ENCODE assay signal across 17 cellular contexts in genomic region chr1:39529901-39530535, GRCh38. TPM values are rescaled to one million over a fixed set of nuclear protein-coding genes. Genes with fewer than 3 reads are reported as not detected.
DNase-seq lines count a peak whose midpoint lies in the region; ATAC-seq and TF ChIP-seq lines count a peak whose summit lies in the region.
"Had no signal": no experiment of that assay in that cellular context is flagged by ENCODE, and none has a peak within 500 bp of the region (broad histone marks: within the 10 kb centered on the region; RNA-seq: fewer than 3 reads in every experiment).

No MANE protein-coding gene starts in this region.

- no peaks in the 10 kb centered on the region for H3K9me3 Mint-ChIP-seq in activated naive CD8-positive, alpha-beta T cell treated with anti-CD3 and anti-CD28 coated beads, Interleukin-2, amount 10 ng/mL, durations not matched to agents 7 days and 5 days
- H3K9me3 Mint-ChIP-seq in activated naive CD8-positive, alpha-beta T cell treated with anti-CD3 and anti-CD28 coated beads, Interleukin-2, amount 50 U/mL, for 24 hours, result no peaks in the 10 kb centered on the region
- H3K9me3 Mint-ChIP-seq: CD4-positive, alpha-beta memory T cell had no signal

- 89% methylated on average over 7 of the region's 10 CpGs; no CpG with 5 or more reads in 1 of the 2 donors for WGBS in esophagus squamous epithelium, 2 donors

- no peaks in the 10 kb centered on the region for H3K27me3 Mint-ChIP-seq in activated naive CD8-positive, alpha-beta T cell treated with anti-CD3 and anti-CD28 coated beads, Interleukin-2, amount 10 ng/mL, durations not matched to agents 7 days and 5 days
- no peaks in the 10 kb centered on the region for H3K27me3 Mint-ChIP-seq in activated naive CD8-positive, alpha-beta T cell treated with anti-CD3 and anti-CD28 coated beads, Interleukin-2, amount 50 U/mL, for 24 hours
- H3K27me3 Mint-ChIP-seq: CD4-positive, alpha-beta memory T cell had no signal

- H3K4me3 ChIP-seq in esophagus squamous epithelium, result no peak overlapping the region
- H3K4me3 ChIP-seq: MG63 had no signal

- intact Hi-C loops in esophagus squamous epithelium (cut with DNase I), result no loop called here

- H3K4me1 Mint-ChIP-seq in activated naive CD8-positive, alpha-beta T cell treated with anti-CD3 and anti-CD28 coated beads, Interleukin-2, amount 10 ng/mL, durations not matched to agents 7 days and 5 days, result peaks cover 10% of the 10 kb centered on the region
- H3K4me1 Mint-ChIP-seq in activated naive CD8-positive, alpha-beta T cell treated with anti-CD3 and anti-CD28 coated beads, Interleukin-2, amount 50 U/mL, for 24 hours, result peaks cover 7% of the 10 kb centered on the region

- no peaks in the 10 kb centered on the region for H3K4me1 ChIP-seq in esophagus squamous epithelium

- POLR2A ChIA-PET in activated naive CD8-positive, alpha-beta T cell treated with anti-CD3 and anti-CD28 coated beads, Interleukin-2, amount 10 ng/mL, durations not matched to agents 7 days and 5 days (lab: Charles Lee), result no interaction called here

- H3K9me3 ChIP-seq in esophagus squamous epithelium, result no peaks in the 10 kb centered on the region
- H3K9me3 ChIP-seq: MG63 had no signal

- H3K27me3 ChIP-seq in esophagus squamous epithelium, result no peaks in the 10 kb centered on the region
- H3K27me3 ChIP-seq: MG63 had no signal

- no peak overlapping the region for H3K27ac Mint-ChIP-seq in activated naive CD8-positive, alpha-beta T cell treated with anti-CD3 and anti-CD28 coated beads, Interleukin-2, amount 10 ng/mL, durations not matched to agents 7 days and 5 days
- no peak overlapping the region for H3K27ac Mint-ChIP-seq in activated naive CD8-positive, alpha-beta T cell treated with anti-CD3 and anti-CD28 coated beads, Interleukin-2, amount 50 U/mL, for 24 hours
- H3K27ac Mint-ChIP-seq: CD4-positive, alpha-beta memory T cell had no signal

- H3K27ac ChIP-seq in VCaP (peak overlapping the region; percentile 19; the same call in 1 of the 2 replicates), esophagus squamous epithelium (no peak overlapping the region)
- H3K27ac ChIP-seq: KMS-11, RWPE1 had no signal

- TF ChIP-seq POLR2A in erythroblast (IDR thresholded peaks at IDR 0.05; ENCODE audit: low read length) (no peak), esophagus squamous epithelium (IDR thresholded peaks at IDR 0.05) (no peak)

- no peak overlapping the region for H3K4me3 Mint-ChIP-seq in activated naive CD8-positive, alpha-beta T cell treated with anti-CD3 and anti-CD28 coated beads, Interleukin-2, amount 10 ng/mL, durations not matched to agents 7 days and 5 days
- no peak overlapping the region for H3K4me3 Mint-ChIP-seq in activated naive CD8-positive, alpha-beta T cell treated with anti-CD3 and anti-CD28 coated beads, Interleukin-2, amount 50 U/mL, for 24 hours
- H3K4me3 Mint-ChIP-seq: CD4-positive, alpha-beta memory T cell had no signal

- peaks cover 8% of the 10 kb centered on the region for H3K36me3 Mint-ChIP-seq in activated naive CD8-positive, alpha-beta T cell treated with anti-CD3 and anti-CD28 coated beads, Interleukin-2, amount 10 ng/mL, durations not matched to agents 7 days and 5 days
- H3K36me3 Mint-ChIP-seq in activated naive CD8-positive, alpha-beta T cell treated with anti-CD3 and anti-CD28 coated beads, Interleukin-2, amount 50 U/mL, for 24 hours (ENCODE audit: low read depth), result peaks cover 21% of the 10 kb centered on the region

- no peak for ATAC-seq in activated naive CD8-positive, alpha-beta T cell treated with anti-CD3 and anti-CD28 coated beads, Interleukin-2, amount 10 ng/mL, durations not matched to agents 7 days and 5 days (ENCODE audit: low read depth)
- ATAC-seq in activated naive CD8-positive, alpha-beta T cell treated with anti-CD3 and anti-CD28 coated beads, Interleukin-2, amount 50 U/mL, for 24 hours, result no peak
- no peak for ATAC-seq in GM21576 (IDR thresholded peaks at IDR 0.05; ENCODE audit: unreplicated experiment)

- no peak for TF ChIP-seq CTCF in VCaP (conservative IDR thresholded peaks at IDR 0.05)
- TF ChIP-seq CTCF in esophagus squamous epithelium (IDR thresholded peaks at IDR 0.05), result no peak

- peak; percentile 14 for DNase-seq in activated naive CD8-positive, alpha-beta T cell treated with anti-CD3 and anti-CD28 coated beads, Interleukin-2, amount 10 ng/mL, durations not matched to agents 7 days and 5 days
- no peak for DNase-seq in activated naive CD8-positive, alpha-beta T cell treated with anti-CD3 and anti-CD28 coated beads, Interleukin-2, amount 50 U/mL, for 24 hours
- DNase-seq in NOMO-1 (lab: John Stamatoyannopoulos, UW; ENCODE audit: unreplicated experiment in 2 of 2), result peak; percentile 44 to 51
- no peak for DNase-seq in erythroblast (lab: John Stamatoyannopoulos, UW)
- DNase-seq in esophagus squamous epithelium (lab: John Stamatoyannopoulos, UW), result no peak
- DNase-seq in kidney tubule cell (ENCODE audit: low spot score), result no peak
- DNase-seq: CD4-positive, alpha-beta memory T cell; MG63; NCI-H1436; NCI-H2081; NCI-H510A treated with DMSO at 0.1 percent for 48 hours had no signal

- peaks cover 7 to 85% (median 14%) of the 10 kb centered on the region in 3 donors for H3K36me3 ChIP-seq in esophagus squamous epithelium

RNA-seq across cellular contexts. Expression of gene BMP8A, which starts 38.6 kb away (rescaled TPM):
- under 1 TPM in 1 of 2 experiments, not detected in 1; 0.20 TPM for total RNA-seq in activated naive CD8-positive, alpha-beta T cell treated with anti-CD3 and anti-CD28 coated beads, Interleukin-2, amount 10 ng/mL, durations not matched to agents 7 days and 5 days
- total RNA-seq in esophagus squamous epithelium, result under 1 TPM in 2 of 4 donors, not detected in 2; 0.13 to 0.38 TPM
- total RNA-seq: CD4-positive, alpha-beta memory T cell; Daoy; SK-MEL-5 had no signal

RNA-seq across cellular contexts. Expression of gene PABPC4, which starts 46.6 kb away (rescaled TPM):
- total RNA-seq in activated naive CD8-positive, alpha-beta T cell treated with anti-CD3 and anti-CD28 coated beads, Interleukin-2, amount 10 ng/mL, durations not matched to agents 7 days and 5 days, result 100 to 1,000 TPM; 198 TPM
- total RNA-seq in esophagus squamous epithelium, result 100 to 1,000 TPM in 2 of 4 donors, 10 to 100 TPM in 2; 72.2 to 165 (median 92.0) TPM

Comparison
In these comparisons a context has a peak if more than half of its experiments do, and no peak if none do; other contexts are left out.
1. DNase-seq: peak in activated naive CD8-positive, alpha-beta T cell treated with anti-CD3 and anti-CD28 coated beads, Interleukin-2, amount 10 ng/mL, durations not matched to agents 7 days and 5 days (single experiment) and NOMO-1 (2 of 2); none in activated naive CD8-positive, alpha-beta T cell treated with anti-CD3 and anti-CD28 coated beads, Interleukin-2, amount 50 U/mL, for 24 hours (single experiment), erythroblast (0 of 2), esophagus squamous epithelium (single experiment) and kidney tubule cell (single experiment).